ENCODE assay signal across 16 cellular contexts in the genomic region with DNA sequence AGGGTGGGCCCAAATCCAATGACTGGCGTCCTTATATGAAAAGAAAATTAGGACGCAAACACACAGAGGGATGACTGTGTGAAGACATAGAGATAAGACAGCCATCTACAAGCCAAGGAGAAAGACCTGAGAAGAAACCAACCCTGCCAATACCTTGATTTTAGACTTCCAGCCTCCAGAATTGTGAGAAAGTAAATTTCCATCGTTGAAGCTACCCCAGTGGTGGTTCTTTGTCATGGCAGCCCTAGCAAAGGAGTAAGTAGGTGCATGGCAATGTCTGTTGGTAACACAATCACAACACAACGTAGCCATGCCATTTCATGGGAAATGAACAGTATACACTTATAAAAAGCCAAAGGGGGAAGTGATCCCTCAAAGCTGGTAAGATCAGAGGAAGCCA. TPM values are rescaled to one million over a fixed set of nuclear protein-coding genes. Genes with fewer than 3 reads are reported as not detected.
DNase-seq lines count a peak whose midpoint lies in the region; FAIRE-seq and TF ChIP-seq lines count a peak whose summit lies in the region.
"Had no signal": no experiment of that assay in that cellular context is flagged by ENCODE, and none has a peak within 500 bp of the region (broad histone marks: within the 10 kb centered on the region; RNA-seq: fewer than 3 reads in every experiment).

No MANE protein-coding gene starts in this region.

- TF ChIP-seq POLR2A in H1 (IDR thresholded peaks at IDR 0.05; ENCODE audit: control extremely low read depth in 1 of 2, low read depth in 2 of 2, low read length in 2 of 2), result no peak

- peak in 1 of 2 experiments; percentile 5; a peak in 1 of 4 replicates for TF ChIP-seq RAD21 in H1 (IDR thresholded peaks at IDR 0.05 in 1 of 2, conservative IDR thresholded peaks at IDR 0.05 in 1 of 2; ENCODE audit: low read depth in 2 of 2, low read length in 2 of 2)

- H3K9me2 ChIP-seq in OCI-LY7 (ENCODE audit: insufficient read depth, low read length) (no peaks in the 10 kb centered on the region), Karpas-422 (replicated peaks; ENCODE audit: insufficient read depth, low read length) (no peaks in the 10 kb centered on the region)

- no peak overlapping the region for H3K27ac ChIP-seq in 22Rv1
- H3K27ac ChIP-seq in OCI-LY7 (ENCODE audit: low read depth, low read length, poor library complexity, severe bottlenecking), result no peak overlapping the region
- H3K27ac ChIP-seq in H1 (ENCODE audit: low read depth, low read length), result no peak overlapping the region
- H3K27ac ChIP-seq in Karpas-422 (ENCODE audit: low read length), result no peak overlapping the region
- H3K27ac ChIP-seq: BLaER1 had no signal

- H3K4ac ChIP-seq in H1 (replicated peaks; ENCODE audit: insufficient read length, low read depth, low read length), result no peak overlapping the region

- H4K8ac ChIP-seq in H1 (ENCODE audit: extremely low read depth, insufficient read depth, low read length), result no peak overlapping the region

- H3K4me1 ChIP-seq in OCI-LY7 (ENCODE audit: insufficient read depth, low read length, poor library complexity, severe bottlenecking) (no peaks in the 10 kb centered on the region), H1 (replicated peaks in 1 of 4; ENCODE audit: control insufficient read depth in 3 of 4, insufficient read depth in 4 of 4, low read length in 3 of 4) (no peaks in the 10 kb centered on the region), Karpas-422 (ENCODE audit: low read length) (no peaks in the 10 kb centered on the region)
- H3K4me1 ChIP-seq: BLaER1 had no signal

- H2AK5ac ChIP-seq in H1 (ENCODE audit: low read depth, low read length), result no peak overlapping the region

- H4K20me1 ChIP-seq in OCI-LY7 (ENCODE audit: insufficient read depth, low read length) (no peaks in the 10 kb centered on the region), H1 (replicated peaks in 1 of 2; ENCODE audit: control insufficient read depth in 1 of 2, insufficient read depth in 2 of 2, low read length in 2 of 2) (no peaks in the 10 kb centered on the region), Karpas-422 (ENCODE audit: insufficient read depth, low read depth, low read length) (no peaks in the 10 kb centered on the region)
- H4K20me1 ChIP-seq: BLaER1 had no signal

- H3K9ac ChIP-seq in H1 (replicated peaks in 1 of 4; ENCODE audit: extremely low read depth in 1 of 4, low read depth in 3 of 4, low read length in 3 of 4) (no peak overlapping the region), Karpas-422 (ENCODE audit: low read length) (no peak overlapping the region)
- H3K9ac ChIP-seq: BLaER1 had no signal

- no peak overlapping the region for H2BK120ac ChIP-seq in H1 (replicated peaks; ENCODE audit: low read depth, low read length)

- H3K56ac ChIP-seq in H1 (replicated peaks; ENCODE audit: insufficient read length, low read depth, low read length), result no peak overlapping the region

- no peaks in the 10 kb centered on the region for H3K9me3 ChIP-seq in OCI-LY7 (ENCODE audit: low read length)
- no peaks in the 10 kb centered on the region for H3K9me3 ChIP-seq in H1 (ENCODE audit: insufficient read depth in 2 of 2, low read depth in 1 of 2, low read length in 1 of 2)
- no peaks in the 10 kb centered on the region for H3K9me3 ChIP-seq in MG63
- H3K9me3 ChIP-seq in Karpas-422 (ENCODE audit: low read length), result no peaks in the 10 kb centered on the region

- no peak for TF ChIP-seq EP300 in H1 (IDR thresholded peaks at IDR 0.05; ENCODE audit: borderline replicate concordance in 1 of 2, low read depth in 2 of 2, low read length in 2 of 2)

- CTCF ChIA-PET in OCI-LY7 (lab: Charles Lee; ENCODE audit: unreplicated experiment), result interaction anchor here (0.6 kb wide), 1 partner anchor 25 kb away, joined by 3 read pairs; no protein-coding TSS in a partner anchor
- CTCF ChIA-PET in H1 (lab: Charles Lee; ENCODE audit: partially characterized antibody), result interaction anchor here (0.6 to 2.3 kb wide), 14 partner anchors 11 to 312 kb away, joined by 3 to 12 read pairs (median 4); no protein-coding TSS in a partner anchor

- no peak overlapping the region for H3K18ac ChIP-seq in H1 (ENCODE audit: extremely low read depth, low read length)

- H3K4me2 ChIP-seq in OCI-LY7 (ENCODE audit: low read length) (no peak overlapping the region), H1 (ENCODE audit: insufficient read depth in 1 of 2, low read depth in 2 of 2, low read length in 2 of 2) (no peak overlapping the region), Karpas-422 (ENCODE audit: low read depth, low read length, poor library complexity, severe bottlenecking) (no peak overlapping the region)
- H3K4me2 ChIP-seq: BLaER1 had no signal

- H2AFZ ChIP-seq in OCI-LY7 (ENCODE audit: low read length) (no peak overlapping the region), H1 (ENCODE audit: low read length) (peak overlapping the region; percentile 85; the same call in 1 of the 2 replicates), Karpas-422 (ENCODE audit: low read length) (no peak overlapping the region)

- no peak overlapping the region for H3K14ac ChIP-seq in H1 (ENCODE audit: insufficient read length)

- no TSS peak for BruUV-seq in OCI-LY7 (replicated peaks; lab: Mats Ljungman, UMichigan)

- intact Hi-C loops in OCI-LY7 (cut with micrococcal nuclease; ENCODE audit: unreplicated experiment), result loop anchor here (10.0 kb wide), 1 partner anchor 495 kb away; no protein-coding TSS in a partner anchor

- no peak overlapping the region for H2BK20ac ChIP-seq in H1 (ENCODE audit: low read length)

- H3K79me1 ChIP-seq in H1 (ENCODE audit: low read depth, low read length), result no peaks in the 10 kb centered on the region

- FAIRE-seq in H1 (lab: Jason Lieb, UNC), result no peak
- FAIRE-seq: endothelial cell of umbilical vein had no signal

- H3K4me3 ChIP-seq in OCI-LY7 (ENCODE audit: low read depth, low read length, poor library complexity, severe bottlenecking) (no peak overlapping the region), H1 (ENCODE audit: extremely low read depth in 1 of 4, insufficient read depth in 2 of 4, low read depth in 3 of 4, low read length in 4 of 4) (no peak overlapping the region), MG63 (no peak overlapping the region), Karpas-422 (ENCODE audit: low read length) (no peak overlapping the region)
- H3K4me3 ChIP-seq: BLaER1 had no signal

- POLR2A ChIA-PET in OCI-LY7 (lab: Charles Lee) (interaction anchor here (0.8 to 1.7 kb wide), 2 partner anchors 11 kb away, joined by 3 to 5 read pairs; no protein-coding TSS in a partner anchor), H1 (lab: Charles Lee; ENCODE audit: partially characterized antibody) (no interaction called here)

- H3K23me2 ChIP-seq in H1 (ENCODE audit: low read depth, low read length), result no peaks in the 10 kb centered on the region

- H4K5ac ChIP-seq in H1 (ENCODE audit: insufficient read length, low read depth, low read length), result no peak overlapping the region

- no peak overlapping the region for H4K91ac ChIP-seq in H1 (replicated peaks; ENCODE audit: insufficient read length, low read length)

- H2BK12ac ChIP-seq in H1 (ENCODE audit: low read depth, low read length), result no peak overlapping the region

- no peaks in the 10 kb centered on the region for H3K36me3 ChIP-seq in OCI-LY7 (ENCODE audit: insufficient read depth, low read length)
- no peaks in the 10 kb centered on the region for H3K36me3 ChIP-seq in H1 (ENCODE audit: control insufficient read depth in 2 of 4, insufficient read depth in 4 of 4, low read length in 3 of 4)
- no peaks in the 10 kb centered on the region for H3K36me3 ChIP-seq in MG63
- no peaks in the 10 kb centered on the region for H3K36me3 ChIP-seq in Karpas-422 (ENCODE audit: insufficient read depth, low read length)
- H3K36me3 ChIP-seq: BLaER1 had no signal

- H3K27me3 ChIP-seq in H1 (replicated peaks in 1 of 4; ENCODE audit: control insufficient read depth in 3 of 4, extremely low read depth in 1 of 4, insufficient read depth in 3 of 4, low read length in 3 of 4), result no peaks in the 10 kb centered on the region
- H3K27me3 ChIP-seq in MG63, result no peaks in the 10 kb centered on the region
- H3K27me3 ChIP-seq in Karpas-422 (ENCODE audit: low read length), result no peaks in the 10 kb centered on the region
- H3K27me3 ChIP-seq: BLaER1 had no signal

- 91% methylated on average over 4 of the region's 4 CpGs; no CpG with 5 or more reads in 1 of the 2 experiments for WGBS in H1 (ENCODE audit: extremely low coverage in 1 of 2, insufficient coverage in 1 of 2, insufficient read length in 1 of 2, insufficient replicate concordance in 2 of 2, low coverage in 1 of 2, low lambda C conversion rate in 2 of 2, missing lambda C conversion rate in 1 of 2), 2 experiments

- no peak overlapping the region for H2BK5ac ChIP-seq in H1 (ENCODE audit: low read depth, low read length)

- no peak overlapping the region for H3K23ac ChIP-seq in H1 (ENCODE audit: insufficient read length)

- DNase-seq in OCI-LY7 (ENCODE audit: low spot score), result no peak
- no peak for DNase-seq in H1 (ENCODE audit: low read depth in 1 of 2, low spot score in 2 of 2)
- DNase-seq in NCI-H526 (lab: John Stamatoyannopoulos, UW), result no peak
- no peak for DNase-seq in NCI-H146 (lab: John Stamatoyannopoulos, UW)
- no peak for DNase-seq in MG63
- no peak for DNase-seq in Karpas-422
- DNase-seq: activated B cell treated with CpG ODN at 0.5 μM for 24 hours; activated effector memory CD4-positive, alpha-beta T cell treated with anti-CD3 and anti-CD28 coated beads, Interleukin-2, amount 50 U/mL, for 16 hours; DND-41; NCI-H1105 treated with DMSO at 0.1 percent for 48 hours; NCI-H345; OCI-M1 had no signal

- no peak overlapping the region for H2BK15ac ChIP-seq in H1 (ENCODE audit: low read length)

- H3K79me2 ChIP-seq in OCI-LY7 (ENCODE audit: insufficient read depth, low read depth, low read length), result no peaks in the 10 kb centered on the region
- no peaks in the 10 kb centered on the region for H3K79me2 ChIP-seq in H1 (ENCODE audit: control insufficient read depth in 1 of 2, insufficient read depth in 2 of 2, low read length in 2 of 2)
- no peaks in the 10 kb centered on the region for H3K79me2 ChIP-seq in Karpas-422 (ENCODE audit: low read length)

- peak; percentile 9; the same call in 1 of the 2 replicates for TF ChIP-seq CTCF in 22Rv1 (IDR thresholded peaks at IDR 0.05)
- peak; percentile 52; the same call in 2 of the 3 replicates for TF ChIP-seq CTCF in GM12872 (IDR thresholded peaks at IDR 0.05; ENCODE audit: insufficient read depth, low read depth, low read length)
- peak; percentile 41 for TF ChIP-seq CTCF in OCI-LY7 (conservative IDR thresholded peaks at IDR 0.05; ENCODE audit: low read length)
- peak in 1 of 3 experiments; percentile 41; a peak in 1 of 4 replicates for TF ChIP-seq CTCF in H1 (IDR thresholded peaks at IDR 0.05; ENCODE audit: control extremely low read depth in 1 of 3, insufficient read depth in 1 of 3, low read depth in 1 of 3, low read length in 3 of 3)

RNA-seq across cellular contexts. Expression of a gene that starts 25.3 kb away (rescaled TPM):
- 33.4 and 44.0 TPM in 2 replicates for total RNA-seq in OCI-LY7 (2014; rRNA removed; shearing (Covaris generic))
- 51.2 and 53.8 TPM in 2 replicates for total RNA-seq in OCI-LY7 (2022)
- 30.9 and 36.9 TPM in 2 replicates for total RNA-seq in H1 (2021; fragmentation: NEBNext Ultra II Directional; extraction: Animal tissue kit (Norgen Biotek cat#: 25700))
- 15.8 and 21.9 TPM in 2 replicates for polyA plus RNA-seq in H1 (2011; rRNA removed)
- 33.6 TPM for polyA plus RNA-seq in H1 (2011; cell fraction: cytosol; rRNA removed)
- 10.5 TPM for polyA plus RNA-seq in H1 (2011; cell fraction: nucleus; rRNA removed)
- polyA plus RNA-seq in H1 (2012, experiment 1 of 2), result 35.0 to 46.1 TPM (median 40.6 TPM) in 4 replicates
- polyA plus RNA-seq in H1 (2012, experiment 2 of 2), result 19.5 TPM
- polyA plus RNA-seq in H1 (2013, experiment 1 of 2), result 40.4 TPM
- 42.1 TPM for polyA plus RNA-seq in H1 (2013, experiment 2 of 2)
- polyA minus RNA-seq in H1 (2011; rRNA and poly(A)+ RNA removed), result 1.7 and 3.7 TPM in 2 replicates
- polyA minus RNA-seq in H1 (2011; cell fraction: cytosol; rRNA and poly(A)+ RNA removed), result 7.4 TPM
- polyA minus RNA-seq in H1 (2011; cell fraction: nucleus; rRNA and poly(A)+ RNA removed), result 11.1 TPM
- 23.1 and 35.9 TPM in 2 replicates for total RNA-seq in MG63 (2014; rRNA removed; shearing (Covaris generic); ENCODE audit: low replicate concordance)
- total RNA-seq in Karpas-422 (2014; rRNA removed; shearing (Covaris generic); ENCODE audit: low replicate concordance), result 53.2 and 85.2 TPM in 2 replicates
